ENCODE assay signal across 8 cellular contexts in the genomic region with DNA sequence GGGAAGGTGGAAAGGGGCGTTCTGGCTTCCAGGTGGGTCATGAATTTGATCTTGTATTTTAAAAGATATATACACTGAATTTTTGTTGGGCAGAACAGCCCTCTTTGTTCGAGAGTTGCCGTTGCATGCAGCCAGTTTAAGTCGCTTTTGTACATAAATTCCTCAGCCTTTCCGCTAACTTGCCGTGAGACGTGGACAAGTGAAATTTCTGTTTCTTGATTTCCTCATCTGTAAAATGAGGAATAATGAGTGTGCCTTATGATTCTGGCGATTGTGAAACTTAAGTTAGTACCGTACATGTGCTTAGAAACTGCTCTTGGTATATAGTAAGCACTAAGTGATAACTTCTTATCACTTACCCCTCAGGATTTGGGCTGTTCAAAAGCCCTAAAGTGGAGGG. TPM values are rescaled to one million over a fixed set of nuclear protein-coding genes. Genes with fewer than 3 reads are reported as not detected.
DNase-seq lines count a peak whose midpoint lies in the region; ATAC-seq and TF ChIP-seq lines count a peak whose summit lies in the region.

No MANE protein-coding gene starts in this region.

- peak overlapping the region; percentile 82 for H3K4me3 ChIP-seq in fibroblast of mammary gland (ENCODE audit: control insufficient read depth, low read depth, low read length)

- H3K27me3 Mint-ChIP-seq in activated naive CD4-positive, alpha-beta T cell treated with anti-CD3 and anti-CD28 coated beads, Interleukin-2, amount 10 ng/mL, durations not matched to agents 7 days and 5 days, result no peaks in the 10 kb centered on the region

- peak overlapping the region; percentile 88 for H3K4me3 Mint-ChIP-seq in activated naive CD4-positive, alpha-beta T cell treated with anti-CD3 and anti-CD28 coated beads, Interleukin-2, amount 10 ng/mL, durations not matched to agents 7 days and 5 days

- TF ChIP-seq CTCF in fibroblast of mammary gland (conservative IDR thresholded peaks at IDR 0.05; ENCODE audit: control insufficient read depth, insufficient read depth, low read depth, low read length), result no peak

- peaks cover 43% of the 10 kb centered on the region for H3K4me1 Mint-ChIP-seq in activated naive CD4-positive, alpha-beta T cell treated with anti-CD3 and anti-CD28 coated beads, Interleukin-2, amount 10 ng/mL, durations not matched to agents 7 days and 5 days

- DNase-seq in activated naive CD4-positive, alpha-beta T cell treated with anti-CD3 and anti-CD28 coated beads, Interleukin-2, amount 10 ng/mL, durations not matched to agents 7 days and 5 days, result no peak
- no peak for DNase-seq in activated naive CD4-positive, alpha-beta T cell treated with anti-CD3 and anti-CD28 coated beads, Interleukin-2, amount 50 U/mL, for 16 hours
- DNase-seq in SW480 (ENCODE audit: low spot score), result peak; percentile 1
- DNase-seq in fibroblast of mammary gland (ENCODE audit: low read depth), result peak; percentile 72
- DNase-seq in pons (ENCODE audit: low spot score), result peak; percentile 9
- DNase-seq in left lobe of liver (ENCODE audit: low spot score), result no peak

- no peak for ATAC-seq in GM21447 (IDR thresholded peaks at IDR 0.05; ENCODE audit: unreplicated experiment)
- ATAC-seq in left lobe of liver, result no peak
- ATAC-seq in GM21360 (IDR thresholded peaks at IDR 0.05; ENCODE audit: unreplicated experiment), result no peak

- H3K27ac Mint-ChIP-seq in activated naive CD4-positive, alpha-beta T cell treated with anti-CD3 and anti-CD28 coated beads, Interleukin-2, amount 10 ng/mL, durations not matched to agents 7 days and 5 days, result peak overlapping the region; percentile 82

- no peaks in the 10 kb centered on the region for H3K9me3 Mint-ChIP-seq in activated naive CD4-positive, alpha-beta T cell treated with anti-CD3 and anti-CD28 coated beads, Interleukin-2, amount 10 ng/mL, durations not matched to agents 7 days and 5 days

- CTCF ChIA-PET in activated naive CD4-positive, alpha-beta T cell treated with anti-CD3 and anti-CD28 coated beads, Interleukin-2, amount 10 ng/mL, durations not matched to agents 7 days and 5 days (lab: Charles Lee), result no interaction called here

- peaks cover 26% of the 10 kb centered on the region for H3K36me3 Mint-ChIP-seq in activated naive CD4-positive, alpha-beta T cell treated with anti-CD3 and anti-CD28 coated beads, Interleukin-2, amount 10 ng/mL, durations not matched to agents 7 days and 5 days

RNA-seq across cellular contexts. Expression of a gene that starts 1.3 kb away (rescaled TPM):
- 1.7 TPM for total RNA-seq in left lobe of liver

Comparison
In these comparisons a context has a peak if more than half of its experiments do, and no peak if none do; other contexts are left out.
1. DNase-seq: peak in SW480 (single experiment), fibroblast of mammary gland (single experiment) and pons (single experiment); none in activated naive CD4-positive, alpha-beta T cell treated with anti-CD3 and anti-CD28 coated beads, Interleukin-2, amount 10 ng/mL, durations not matched to agents 7 days and 5 days (single experiment), activated naive CD4-positive, alpha-beta T cell treated with anti-CD3 and anti-CD28 coated beads, Interleukin-2, amount 50 U/mL, for 16 hours (single experiment) and left lobe of liver (single experiment).